8 cellular contexts compared by ENCODE assay signal in the genomic region with DNA sequence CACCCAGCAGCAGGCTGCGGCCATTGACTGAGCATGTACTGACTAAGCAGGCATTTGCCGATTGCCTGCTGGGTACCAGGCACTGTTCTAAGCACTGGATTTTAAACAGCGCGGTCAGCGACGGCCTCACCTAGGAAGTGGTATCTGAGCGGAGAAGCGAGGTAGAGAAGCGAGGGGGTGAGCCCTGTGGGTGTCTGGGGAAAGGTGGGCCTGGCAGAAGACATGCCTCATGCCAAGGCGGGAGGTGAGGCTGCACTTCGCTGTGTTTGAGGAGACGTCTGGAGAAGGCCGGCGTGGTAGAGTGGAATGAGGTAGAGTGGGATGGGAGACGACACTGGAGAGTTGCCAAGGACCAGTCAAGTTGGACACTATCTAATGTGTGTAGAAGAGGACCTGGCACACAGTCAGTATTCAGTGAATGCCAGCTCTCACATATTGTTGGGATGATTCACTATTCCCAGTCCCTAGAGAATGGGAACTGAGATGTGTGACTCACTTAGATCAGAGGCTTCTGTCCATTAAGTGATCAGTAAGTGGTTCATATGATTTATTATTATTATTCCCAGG. TPM values are rescaled to one million over a fixed set of nuclear protein-coding genes. Genes with fewer than 3 reads are reported as not detected.
DNase-seq lines count a peak whose midpoint lies in the region; ATAC-seq and TF ChIP-seq lines count a peak whose summit lies in the region.

No MANE protein-coding gene starts in this region.

- no peak overlapping the region for H3K4me3 ChIP-seq in heart left ventricle

- no peaks in the 10 kb centered on the region for H3K9me3 Mint-ChIP-seq in activated T-cell treated with anti-CD3 and anti-CD28 coated beads, Interleukin-2, amount 50 U/mL, for 72 hours

- ATAC-seq in activated T-cell treated with anti-CD3 and anti-CD28 coated beads, Interleukin-2, amount 50 U/mL, for 72 hours (replicated peaks in 1 of 2), result no peak
- ATAC-seq in heart left ventricle (peak; percentile 35 to 77 (median 56)), HG02870 (IDR thresholded peaks at IDR 0.05; ENCODE audit: unreplicated experiment) (no peak)

- DNase-seq in activated T-cell treated with anti-CD3 and anti-CD28 coated beads, Interleukin-2, amount 50 U/mL, for 72 hours, result no peak
- no peak for DNase-seq in activated T-cell treated with anti-CD3 and anti-CD28 coated beads, Interleukin-2, amount 50 U/mL, for 48 hours
- peak; percentile 53 for DNase-seq in T1000 (lab: John Stamatoyannopoulos, UW)
- peak in 3 of 5 donors; percentile 28 to 72 (median 47) for DNase-seq in heart left ventricle
- DNase-seq in stromal cell of bone marrow (ENCODE audit: low read depth), result peak; percentile 80
- no peak for DNase-seq in SHP77 treated with DMSO at 0.1 percent for 48 hours (lab: John Stamatoyannopoulos, UW)
- no peak for DNase-seq in MV-4-11 (lab: John Stamatoyannopoulos, UW)

- intact Hi-C loops in heart left ventricle (cut with DNase I), result no loop called here

- H3K36me3 ChIP-seq in heart left ventricle, result no peaks in the 10 kb centered on the region

- TF ChIP-seq POLR2A in heart left ventricle (IDR thresholded peaks at IDR 0.05), result no peak

- peak overlapping the region; percentile 78 to 84 for H3K4me3 Mint-ChIP-seq in activated T-cell treated with anti-CD3 and anti-CD28 coated beads, Interleukin-2, amount 50 U/mL, for 72 hours

- WGBS in heart left ventricle, 4 donors, result 77 to 85% (median 82%) methylated on average over 15 of the region's 15 CpGs

- peaks cover 0 to 24% (median 7%) of the 10 kb centered on the region in 12 donors for H3K4me1 ChIP-seq in heart left ventricle

- TF ChIP-seq CTCF in heart left ventricle (IDR thresholded peaks at IDR 0.05), result no peak

- H3K9me3 ChIP-seq in heart left ventricle, result no peaks in the 10 kb centered on the region

- H3K36me3 Mint-ChIP-seq in activated T-cell treated with anti-CD3 and anti-CD28 coated beads, Interleukin-2, amount 50 U/mL, for 72 hours (ENCODE audit: insufficient read depth in 2 of 2), result no peaks in the 10 kb centered on the region

- H3K27ac Mint-ChIP-seq in activated T-cell treated with anti-CD3 and anti-CD28 coated beads, Interleukin-2, amount 50 U/mL, for 72 hours, result no peak overlapping the region

- H3K4me1 Mint-ChIP-seq in activated T-cell treated with anti-CD3 and anti-CD28 coated beads, Interleukin-2, amount 50 U/mL, for 72 hours (ENCODE audit: low read depth), result peaks cover 15% of the 10 kb centered on the region

- peaks cover 0 to 15% (median 0%) of the 10 kb centered on the region in 9 donors for H3K27me3 ChIP-seq in heart left ventricle

- no peaks in the 10 kb centered on the region for H3K27me3 Mint-ChIP-seq in activated T-cell treated with anti-CD3 and anti-CD28 coated beads, Interleukin-2, amount 50 U/mL, for 72 hours (ENCODE audit: low read depth)

- no peak overlapping the region for H3K27ac ChIP-seq in heart left ventricle

RNA-seq across cellular contexts. Expression of a gene that starts 14.4 kb away (rescaled TPM):
- 1 to 10 TPM; 2.9 to 4.3 TPM for total RNA-seq in activated T-cell treated with anti-CD3 and anti-CD28 coated beads, Interleukin-2, amount 50 U/mL, for 72 hours
- 1 to 10 TPM in 1 of 9 donors, under 1 TPM in 3, not detected in 5; 0.52 to 2.0 (median 0.75) TPM for total RNA-seq in heart left ventricle
- polyA plus RNA-seq in heart left ventricle, result under 1 TPM in 1 of 2 donors, not detected in 1; 0.32 TPM

RNA-seq across cellular contexts. Expression of a gene that starts 22.6 kb away (rescaled TPM):
- total RNA-seq in activated T-cell treated with anti-CD3 and anti-CD28 coated beads, Interleukin-2, amount 50 U/mL, for 72 hours, result 10 to 100 TPM; 72.1 to 79.9 TPM
- total RNA-seq in heart left ventricle, result 10 to 100 TPM; 11.2 to 33.0 (median 17.5) TPM
- 10 to 100 TPM in 1 of 2 donors, 1 to 10 TPM in 1; 5.6 to 30.2 TPM for polyA plus RNA-seq in heart left ventricle

Comparison
In these comparisons a context has a peak if more than half of its experiments do, and no peak if none do; other contexts are left out.
1. ATAC-seq: peak in heart left ventricle (4 of 4); none in activated T-cell treated with anti-CD3 and anti-CD28 coated beads, Interleukin-2, amount 50 U/mL, for 72 hours (0 of 2) and HG02870 (single experiment).
2. DNase-seq: peak in T1000 (single experiment), heart left ventricle (3 of 5) and stromal cell of bone marrow (single experiment); none in activated T-cell treated with anti-CD3 and anti-CD28 coated beads, Interleukin-2, amount 50 U/mL, for 72 hours (0 of 2), activated T-cell treated with anti-CD3 and anti-CD28 coated beads, Interleukin-2, amount 50 U/mL, for 48 hours (0 of 2), SHP77 treated with DMSO at 0.1 percent for 48 hours (single experiment) and MV-4-11 (single experiment).